Comparison of ENCODE assay signal across 14 cellular contexts in the genomic region with DNA sequence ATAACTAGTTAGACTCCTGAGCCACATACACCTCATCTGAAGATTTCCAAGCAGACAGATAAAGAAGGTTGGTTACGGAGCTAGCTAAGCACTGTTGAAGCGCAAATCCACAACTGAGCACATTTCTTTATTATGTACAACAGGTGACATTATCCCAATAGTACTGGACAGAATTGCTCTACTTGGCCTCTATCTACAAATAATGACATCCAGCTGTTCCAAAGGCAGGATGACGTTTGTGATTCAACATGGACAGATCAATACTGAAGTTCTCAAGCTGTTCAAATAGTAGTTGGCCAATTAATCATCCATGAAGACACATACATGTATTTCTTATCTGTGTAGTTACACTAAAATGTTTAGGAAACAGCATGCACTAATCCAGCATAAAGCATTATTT.
"Had no signal": no experiment of that assay in that cellular context is flagged by ENCODE, and none has a peak within 500 bp of the region (broad histone marks: within the 10 kb centered on the region; RNA-seq: fewer than 3 reads in every experiment).

No MANE protein-coding gene starts in this region.

- H3K27ac ChIP-seq: coronary artery, foreskin keratinocyte, left lung, ovary had no signal

- ATAC-seq: activated CD4-positive, alpha-beta T cell treated with anti-CD3 and anti-CD28 coated beads for 36 hours; activated CD8-positive, alpha-beta T cell treated with anti-CD3 and anti-CD28 coated beads for 36 hours; activated naive CD8-positive, alpha-beta T cell treated with anti-CD3 and anti-CD28 coated beads, Interleukin-2, amount 50 U/mL, for 24 hours; foreskin keratinocyte; left lung had no signal

- H3K27me3 ChIP-seq: foreskin keratinocyte, left lung, ovary had no signal

- H3K27me3 Mint-ChIP-seq: activated CD4-positive, alpha-beta T cell treated with anti-CD3 and anti-CD28 coated beads for 36 hours; activated CD8-positive, alpha-beta T cell treated with anti-CD3 and anti-CD28 coated beads for 36 hours; activated naive CD8-positive, alpha-beta T cell treated with anti-CD3 and anti-CD28 coated beads, Interleukin-2, amount 50 U/mL, for 24 hours; memory B cell had no signal

- H3K36me3 ChIP-seq: left lung, ovary had no signal

- H3K4me3 ChIP-seq: coronary artery, left lung, ovary had no signal

- H3K4me3 Mint-ChIP-seq: activated CD4-positive, alpha-beta T cell treated with anti-CD3 and anti-CD28 coated beads for 36 hours; activated CD8-positive, alpha-beta T cell treated with anti-CD3 and anti-CD28 coated beads for 36 hours; activated naive CD8-positive, alpha-beta T cell treated with anti-CD3 and anti-CD28 coated beads, Interleukin-2, amount 50 U/mL, for 24 hours; memory B cell had no signal

- DNase-seq: activated CD4-positive, alpha-beta T cell treated with anti-CD3 and anti-CD28 coated beads for 36 hours; activated CD8-positive, alpha-beta memory T cell treated with anti-CD3 and anti-CD28 coated beads, Interleukin-2, amount 50 U/mL, for 4 hours; activated CD8-positive, alpha-beta T cell treated with anti-CD3 and anti-CD28 coated beads for 36 hours; activated naive CD8-positive, alpha-beta T cell treated with anti-CD3 and anti-CD28 coated beads, Interleukin-2, amount 50 U/mL, for 24 hours; caudate nucleus; effector CD4-positive, alpha-beta T cell; foreskin keratinocyte; left lung; ovary; retina; T-helper 9 cell had no signal

- FAIRE-seq: endothelial cell of umbilical vein had no signal

- H3K27ac Mint-ChIP-seq: activated CD4-positive, alpha-beta T cell treated with anti-CD3 and anti-CD28 coated beads for 36 hours; activated CD8-positive, alpha-beta T cell treated with anti-CD3 and anti-CD28 coated beads for 36 hours; activated naive CD8-positive, alpha-beta T cell treated with anti-CD3 and anti-CD28 coated beads, Interleukin-2, amount 50 U/mL, for 24 hours; memory B cell had no signal

- H3K9me3 Mint-ChIP-seq: activated CD8-positive, alpha-beta T cell treated with anti-CD3 and anti-CD28 coated beads for 36 hours; activated naive CD8-positive, alpha-beta T cell treated with anti-CD3 and anti-CD28 coated beads, Interleukin-2, amount 50 U/mL, for 24 hours; memory B cell had no signal

- H3K9me3 ChIP-seq: left lung, ovary had no signal
